In genomic region chr5:78984611-78985406, GRCh38 we compare ENCODE assay signal across 8 cellular contexts. TPM values are rescaled to one million over a fixed set of nuclear protein-coding genes. Genes with fewer than 3 reads are reported as not detected.
DNase-seq lines count a peak whose midpoint lies in the region; ATAC-seq and TF ChIP-seq lines count a peak whose summit lies in the region.

TSS of gene ARSB (minus strand) at chr5:78985310. CDS start at chr5:78985248, 62 bp downstream.

- H3K4me3 ChIP-seq in GM12875 (ENCODE audit: low read depth, low read length) (peak within 1 kb of the TSS; percentile 97), heart left ventricle (peak within 1 kb of the TSS; percentile 59 to 96 (median 82)), upper lobe of right lung (peak within 1 kb of the TSS; percentile 84)

- peak; percentile 55 for ATAC-seq in HG02763 (IDR thresholded peaks at IDR 0.05; ENCODE audit: unreplicated experiment)
- ATAC-seq in T-cell (replicated peaks in 1 of 4): peak; percentile 75 to 86 (median 80)
- peak; percentile 78 to 92 (median 86) for ATAC-seq in heart left ventricle
- ATAC-seq in upper lobe of right lung: peak; percentile 93

- no peaks in the 10 kb centered on the region for H3K9me3 Mint-ChIP-seq in T-cell

- H3K36me3 ChIP-seq in heart left ventricle (no peaks in the 10 kb centered on the region), upper lobe of right lung (no peaks in the 10 kb centered on the region)

- POLR2A ChIA-PET in T-cell (lab: Charles Lee): interaction anchor here (0.7 to 1.1 kb wide), 2 partner anchors 251 to 253 kb away, joined by 4 read pairs; partner anchors contain the start of gene JMY (in 1 of the 2)

- DNase-seq in NCI-H1417 treated with DMSO at 0.1 percent for 48 hours (lab: John Stamatoyannopoulos, UW) (peak; percentile 11), T-cell (peak; percentile 28 to 77 (median 63)), heart left ventricle (peak; percentile 87 to 92 (median 89)), posterior vena cava (ENCODE audit: low spot score) (peak; percentile 93), upper lobe of right lung (peak; percentile 93)

- TF ChIP-seq POLR2A in heart left ventricle (IDR thresholded peaks at IDR 0.05): no peak

- intact Hi-C loops in heart left ventricle (cut with DNase I): loop anchor here in 1 of 10 donors (1.0 kb wide), 1 partner anchor 77 kb away; no protein-coding TSS in a partner anchor
- intact Hi-C loops in posterior vena cava (cut with DNase I): no loop called here
- intact Hi-C loops in upper lobe of right lung (cut with DNase I): no loop called here

- TF ChIP-seq CTCF in GM12875 (IDR thresholded peaks at IDR 0.05; ENCODE audit: borderline replicate concordance, insufficient read depth, low read depth, low read length) (0 out of 2 replicates have a peak, but pooled peaks have one; percentile 26), heart left ventricle (IDR thresholded peaks at IDR 0.05) (peak in 8 of 12 donors; percentile 27 to 62 (median 43)), upper lobe of right lung (IDR thresholded peaks at IDR 0.05) (peak; percentile 34)

- H3K4me1 Mint-ChIP-seq in T-cell: peaks cover 25 to 35% (median 33%) of the 10 kb centered on the region in 3 donors

- H3K27ac ChIP-seq in adipose tissue (ENCODE audit: low read depth, low read length) (peak within 1 kb of the TSS; percentile 71), heart left ventricle (peak within 1 kb of the TSS; percentile 90 to 99 (median 96)), upper lobe of right lung (peak within 1 kb of the TSS; percentile 98)

- CTCF ChIA-PET in T-cell (lab: Charles Lee): interaction anchor here in 1 of 2 donors (1.0 to 1.2 kb wide), 3 partner anchors 40 to 148 kb away, joined by 5 to 7 read pairs (median 5); no protein-coding TSS in a partner anchor

- H3K4me1 ChIP-seq in heart left ventricle (peaks cover 0 to 29% (median 13%) of the 10 kb centered on the region in 12 donors), upper lobe of right lung (peaks cover 16% of the 10 kb centered on the region)

- H3K9me3 ChIP-seq in heart left ventricle: no peaks in the 10 kb centered on the region
- no peaks in the 10 kb centered on the region for H3K9me3 ChIP-seq in upper lobe of right lung

- peak within 1 kb of the TSS; percentile 88 to 92 (median 92) for H3K4me3 Mint-ChIP-seq in T-cell

- peak within 1 kb of the TSS; percentile 96 to 98 for H3K27ac Mint-ChIP-seq in T-cell

- H3K36me3 Mint-ChIP-seq in T-cell: no peaks in the 10 kb centered on the region

- no peaks in the 10 kb centered on the region for H3K27me3 Mint-ChIP-seq in T-cell

- 0% methylated on average over 53 to 112 of the region's 112 CpGs for WGBS in adipose tissue, 3 donors
- WGBS in heart left ventricle, 4 donors: 0% methylated on average over 16 to 112 of the region's 112 CpGs

- H3K27me3 ChIP-seq in heart left ventricle (no peaks in the 10 kb centered on the region), upper lobe of right lung (no peaks in the 10 kb centered on the region)

RNA-seq across cellular contexts. Expression of gene ARSB, which starts in this region (rescaled TPM):
- total RNA-seq in T-cell (1 to 10 TPM; 5.6 to 7.1 (median 6.9) TPM), heart left ventricle (10 to 100 TPM; 11.9 to 25.8 (median 14.8) TPM), posterior vena cava (10 to 100 TPM; 20.9 to 21.6 TPM), upper lobe of right lung (15.8 TPM)
- polyA plus RNA-seq in adipose tissue (1 to 10 TPM; 1.8 to 4.1 (median 3.9) TPM), heart left ventricle (1 to 10 TPM; 2.2 to 7.8 TPM)

Comparison
In these comparisons a context has a peak if more than half of its experiments do, and no peak if none do; other contexts are left out.
1. Peak in every context shown above with its lines: DNase-seq, ATAC-seq, H3K4me3 ChIP-seq and H3K27ac ChIP-seq.
2. DNase-seq: peak in every context shown above with its lines; median percentile 93 in posterior vena cava; 93 in upper lobe of right lung; 89 in heart left ventricle; 63 in T-cell; 11 in NCI-H1417 treated with DMSO at 0.1 percent for 48 hours.